ENCODE assay signal across 26 cellular contexts in the genomic region with DNA sequence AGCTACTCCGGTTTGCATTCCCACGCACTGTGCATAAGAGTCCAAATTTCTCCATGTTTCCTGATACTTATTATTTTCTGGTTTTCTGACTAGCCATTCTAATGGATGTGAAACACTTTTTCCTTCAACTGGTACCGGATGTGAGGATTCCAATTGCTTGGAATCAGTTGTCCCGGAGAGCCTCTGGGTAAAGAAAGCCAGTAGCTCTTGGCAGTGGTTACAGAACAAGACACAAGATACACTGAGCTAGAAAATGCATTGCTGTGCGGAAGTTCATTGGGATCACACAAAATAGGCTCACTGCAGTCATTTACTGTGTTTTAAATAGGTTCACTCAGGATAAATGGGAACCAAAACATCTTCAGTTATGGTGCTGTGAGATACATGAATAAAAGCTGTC. TPM values are rescaled to one million over a fixed set of nuclear protein-coding genes. Genes with fewer than 3 reads are reported as not detected.
"Had no signal": no experiment of that assay in that cellular context is flagged by ENCODE, and none has a peak within 500 bp of the region (broad histone marks: within the 10 kb centered on the region; RNA-seq: fewer than 3 reads in every experiment).

No MANE protein-coding gene starts in this region.

- H3K36me3 ChIP-seq: cardiac muscle cell, left lung, neutrophil, right lobe of liver, thoracic aorta, upper lobe of left lung had no signal

- H3K79me2 ChIP-seq: hepatocyte, parathyroid adenoma had no signal

- H3K27me3 ChIP-seq: body of pancreas, cardiac muscle cell, hepatocyte, right lobe of liver, upper lobe of left lung had no signal

- ATAC-seq: activated CD8-positive, alpha-beta T cell treated with anti-CD3 and anti-CD28 coated beads, Interleukin-2, amount 10 ng/mL, durations not matched to agents 7 days and 5 days; activated naive CD8-positive, alpha-beta T cell treated with anti-CD3 and anti-CD28 coated beads, Interleukin-2, amount 50 U/mL, for 24 hours; body of pancreas; foreskin keratinocyte; left lung; right lobe of liver; stimulated activated memory B cell treated with anti-CD40 and anti-IgM and Interleukin-4, amounts not matched to agents 10 μg/mL and 1 μg/mL and 100 μg/mL, for 72 hours had no signal

- FAIRE-seq: endometrium had no signal

- H3K9me3 ChIP-seq: body of pancreas, left lung, neutrophil, right lobe of liver, thoracic aorta, upper lobe of left lung had no signal

- H3K4me3 ChIP-seq: body of pancreas, cardiac muscle cell, hepatocyte, left lung, right lobe of liver, smooth muscle cell, thoracic aorta, upper lobe of left lung had no signal

- H2AFZ ChIP-seq: hepatocyte, parathyroid adenoma had no signal

- H3K4me1 ChIP-seq: foreskin keratinocyte had no signal

- DNase-seq: activated CD4-positive, alpha-beta T cell treated with anti-CD3 and anti-CD28 coated beads, Interleukin-2, amount 10 ng/mL, durations not matched to agents 7 days and 5 days; activated CD4-positive, CD25-positive, alpha-beta regulatory T cell treated with anti-CD3 and anti-CD28 coated beads, Interleukin-2, amount 50 U/mL, for 72 hours; activated CD8-positive, alpha-beta T cell treated with anti-CD3 and anti-CD28 coated beads, Interleukin-2, amount 10 ng/mL, durations not matched to agents 7 days and 5 days; activated gamma-delta T cell; activated naive CD4-positive, alpha-beta T cell treated with anti-CD3 and anti-CD28 coated beads, Interleukin-2, amount 50 U/mL, for 16 hours; activated naive CD8-positive, alpha-beta T cell treated with anti-CD3 and anti-CD28 coated beads, Interleukin-2, amount 50 U/mL, for 24 hours; body of pancreas; effector CD4-positive, alpha-beta T cell; foreskin keratinocyte; glutamatergic neuron; immature natural killer cell; left lung; mammary epithelial cell; right lobe of liver; stimulated activated CD4-positive, alpha-beta T cell treated with anti-CD3 and anti-CD28 coated beads, Interleukin-15, amount 100 ng/mL, for 24 hours; upper lobe of left lung had no signal

- H3K4me2 ChIP-seq: hepatocyte, smooth muscle cell had no signal

- H3K27ac ChIP-seq: body of pancreas, cardiac muscle cell, foreskin keratinocyte, hepatocyte, left lung, neutrophil, parathyroid adenoma, right lobe of liver, thoracic aorta, upper lobe of left lung had no signal

RNA-seq across cellular contexts. Expression of a gene that starts 54.6 kb away (rescaled TPM):
- total RNA-seq: activated CD4-positive, alpha-beta T cell treated with anti-CD3 and anti-CD28 coated beads, Interleukin-2, amount 10 ng/mL, durations not matched to agents 7 days and 5 days; activated CD8-positive, alpha-beta T cell treated with anti-CD3 and anti-CD28 coated beads, Interleukin-2, amount 10 ng/mL, durations not matched to agents 7 days and 5 days; activated T-helper 1 cell treated with anti-CD3 and anti-CD28 coated beads, Interleukin-12 subunit alpha, Interleukin-12 subunit beta, Interleukin-2, Interleukin-4 antibody, amounts not matched to agents 30 ng/mL and 10 ng/mL and 1 ng/mL, durations not matched to agents 14 hours and 24 hours and 36 hours; right lobe of liver; T-helper 2 cell treated with Interferon-gamma antibody and Interleukin-4, amounts not matched to agents 100 ng/mL and 5 ng/mL, for 36 hours; thoracic aorta had no signal
